8 cellular contexts compared by ENCODE assay signal in the genomic region with DNA sequence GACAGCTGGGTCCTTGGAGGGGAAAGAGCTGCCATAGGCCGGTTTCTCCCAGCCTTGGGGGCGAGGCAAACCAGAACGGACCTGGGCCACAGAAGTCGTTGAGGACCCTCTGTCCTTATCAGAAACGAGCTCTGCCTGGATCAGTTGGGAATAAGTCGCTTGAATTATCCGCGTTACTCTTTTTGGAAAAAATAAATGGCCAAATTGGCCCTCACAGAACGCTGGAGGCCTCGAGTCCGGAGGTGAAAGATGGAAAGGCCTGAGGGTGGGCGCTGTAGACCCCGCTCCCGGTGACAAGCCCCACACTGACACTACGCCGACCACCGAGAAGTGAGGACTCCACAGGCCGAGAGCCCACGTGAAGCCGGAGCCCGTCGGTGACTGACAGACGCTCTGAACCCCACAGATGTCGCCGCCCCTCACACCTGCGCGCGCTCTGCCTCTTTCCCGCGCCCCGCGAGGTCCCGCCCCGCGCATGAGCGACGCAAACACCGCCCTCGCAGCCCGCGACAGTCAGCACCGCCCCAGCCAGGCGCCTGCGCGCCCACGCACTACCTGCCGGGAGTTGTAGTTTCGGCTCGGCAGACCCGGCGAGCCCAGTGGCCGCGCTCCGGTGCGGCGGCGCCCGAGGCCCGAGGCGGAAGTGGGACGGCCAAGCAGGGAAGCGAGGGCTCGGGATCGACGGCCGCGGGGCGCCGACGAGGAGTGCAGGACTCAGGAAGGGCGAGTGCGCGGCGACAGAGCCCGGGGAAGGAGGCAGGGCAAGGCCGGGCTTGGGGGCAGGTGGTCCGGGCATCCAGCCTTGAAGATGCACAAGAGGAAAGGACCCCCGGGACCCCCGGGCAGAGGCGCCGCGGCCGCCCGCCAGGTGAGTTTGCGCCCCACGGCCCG. TPM values are rescaled to one million over a fixed set of nuclear protein-coding genes. Genes with fewer than 3 reads are reported as not detected.
DNase-seq lines count a peak whose midpoint lies in the region; ATAC-seq and TF ChIP-seq lines count a peak whose summit lies in the region.

A gene (minus strand): TSS at position 484 of the 891 bp plus-strand sequence. CDS start 1,225 bp downstream, outside the sequence.
A gene (plus strand): TSS at position 568 of the 891 bp plus-strand sequence. CDS start 241 bp downstream, at position 809.

- POLR2A ChIA-PET in activated CD4-positive, alpha-beta T cell treated with anti-CD3 and anti-CD28 coated beads for 36 hours (lab: Charles Lee) = interaction anchor here (0.7 kb wide), 1 partner anchor 133 kb away, joined by 3 read pairs; no protein-coding TSS in a partner anchor

- ATAC-seq in GM19023 (IDR thresholded peaks at IDR 0.05; ENCODE audit: unreplicated experiment) (peak; percentile 91), HG03196 (IDR thresholded peaks at IDR 0.05; ENCODE audit: unreplicated experiment) (peak; percentile 84), left colon (peak; percentile 91)
- peak; percentile 97 for ATAC-seq in activated CD4-positive, alpha-beta T cell treated with anti-CD3 and anti-CD28 coated beads for 36 hours

- H3K4me3 Mint-ChIP-seq in activated CD4-positive, alpha-beta T cell treated with anti-CD3 and anti-CD28 coated beads for 36 hours = peak within 1 kb of the TSS; percentile 75

- CTCF ChIA-PET in activated CD4-positive, alpha-beta T cell treated with anti-CD3 and anti-CD28 coated beads for 36 hours (lab: Charles Lee) = interaction anchor here (0.5 to 1.3 kb wide), 6 partner anchors 10 to 156 kb away, joined by 3 read pairs; a partner anchor contains a TSS

- peak within 1 kb of the TSS; percentile 76 for H3K4me3 ChIP-seq in AG09309 (ENCODE audit: control insufficient read depth, low read depth, low read length)

- intact Hi-C loops in activated CD4-positive, alpha-beta T cell treated with anti-CD3 and anti-CD28 coated beads for 36 hours (cut with DNase I, micrococcal nuclease) = loop anchor here in 1 of 2 experiments (1.0 kb wide), 8 partner anchors 15 to 175 kb away; a partner anchor contains a TSS
- intact Hi-C loops in left colon (cut with DNase I, micrococcal nuclease) = no loop called here

- H3K27me3 Mint-ChIP-seq in activated CD4-positive, alpha-beta T cell treated with anti-CD3 and anti-CD28 coated beads for 36 hours = no peaks in the 10 kb centered on the region

- H3K9me3 Mint-ChIP-seq in activated CD4-positive, alpha-beta T cell treated with anti-CD3 and anti-CD28 coated beads for 36 hours (ENCODE audit: low read depth) = peaks cover 1% of the 10 kb centered on the region

- peaks cover 14% of the 10 kb centered on the region for H3K4me1 Mint-ChIP-seq in activated CD4-positive, alpha-beta T cell treated with anti-CD3 and anti-CD28 coated beads for 36 hours

- H3K27ac Mint-ChIP-seq in activated CD4-positive, alpha-beta T cell treated with anti-CD3 and anti-CD28 coated beads for 36 hours = peak within 1 kb of the TSS; percentile 93

- peak within 1 kb of the TSS; percentile 60 for H3K27ac ChIP-seq in cingulate gyrus (ENCODE audit: low read depth, low read length)

- DNase-seq in AG09309 (ENCODE audit: low read depth) = peak; percentile 21
- DNase-seq in NCI-H510A (lab: John Stamatoyannopoulos, UW) = peak; percentile 92
- DNase-seq in activated CD4-positive, alpha-beta T cell treated with anti-CD3 and anti-CD28 coated beads for 36 hours = peak; percentile 99
- peak; percentile 94 to 96 for DNase-seq in left colon
- peak; percentile 92 to 95 for DNase-seq in stimulated activated CD4-positive, alpha-beta T cell treated with anti-CD3 and anti-CD28 coated beads, Interleukin-1b, Interleukin-23, amount 100 ng/mL, for 4 hours (ENCODE audit: low read depth in 2 of 2)

- H3K36me3 Mint-ChIP-seq in activated CD4-positive, alpha-beta T cell treated with anti-CD3 and anti-CD28 coated beads for 36 hours (ENCODE audit: low read depth) = peaks cover 8% of the 10 kb centered on the region

- TF ChIP-seq CTCF in AG09309 (IDR thresholded peaks at IDR 0.05; ENCODE audit: control insufficient read depth, insufficient read depth, low read depth, low read length, missing control alignments) = no peak

RNA-seq across cellular contexts. Expression of the first gene that starts in this region (rescaled TPM):
- total RNA-seq in activated CD4-positive, alpha-beta T cell treated with anti-CD3 and anti-CD28 coated beads for 36 hours = 1 to 10 TPM; 5.3 to 5.5 TPM
- total RNA-seq in left colon = 1 to 10 TPM; 7.9 to 9.1 TPM

RNA-seq across cellular contexts. Expression of the second gene that starts in this region (rescaled TPM):
- total RNA-seq in activated CD4-positive, alpha-beta T cell treated with anti-CD3 and anti-CD28 coated beads for 36 hours = 10 to 100 TPM; 30.2 to 34.3 TPM
- total RNA-seq in left colon = 100 to 1,000 TPM in 1 of 2 donors, 10 to 100 TPM in 1; 90.8 to 132 TPM

Comparison
In these comparisons a context has a peak if more than half of its experiments do, and no peak if none do; other contexts are left out.
1. Peak in every context shown above with its lines: DNase-seq, ATAC-seq, H3K4me3 ChIP-seq and H3K27ac ChIP-seq.
2. DNase-seq: peak in every context shown above with its lines; median percentile 99 in activated CD4-positive, alpha-beta T cell treated with anti-CD3 and anti-CD28 coated beads for 36 hours; 95 in left colon; 94 in stimulated activated CD4-positive, alpha-beta T cell treated with anti-CD3 and anti-CD28 coated beads, Interleukin-1b, Interleukin-23, amount 100 ng/mL, for 4 hours; 92 in NCI-H510A; 21 in AG09309.